In genomic region chr19:51722492-51722891, GRCh38 we compare ENCODE assay signal across 32 cellular contexts. TPM values are rescaled to one million over a fixed set of nuclear protein-coding genes. Genes with fewer than 3 reads are reported as not detected.
"Had no signal": no experiment of that assay in that cellular context is flagged by ENCODE, and none has a peak within 500 bp of the region (broad histone marks: within the 10 kb centered on the region; RNA-seq: fewer than 3 reads in every experiment).

No MANE protein-coding gene starts in this region.

- DNase-seq: hypothalamus; immature natural killer cell; kidney; left colon; left lung; lower lobe of right lung; mammary epithelial cell; mesendoderm; naive B cell; natural killer cell; nephron progenitor cell; occipital lobe; right lobe of liver; stimulated activated CD4-positive, alpha-beta T cell treated with anti-CD3 and anti-CD28 coated beads, Interleukin-1b, Interleukin-23, amount 100 ng/mL, for 48 hours; stimulated activated CD4-positive, alpha-beta T cell treated with anti-CD3 and anti-CD28 coated beads, Interleukin-2, amount 100 ng/mL, for 48 hours; stimulated activated CD4-positive, alpha-beta T cell treated with anti-CD3 and anti-CD28 coated beads, Interleukin-4, amount 100 ng/mL, for 4 hours; stimulated activated CD8-positive, alpha-beta memory T cell treated with anti-CD3 and anti-CD28 coated beads, Interleukin-4, amount 100 ng/mL, for 48 hours; stimulated activated naive CD4-positive, alpha-beta T cell treated with Interleukin-2 at 50 U/mL for 16 hours; stimulated activated naive CD8-positive, alpha-beta T cell treated with anti-CD3 and anti-CD28 coated beads, Interleukin-15, amount 100 ng/mL, for 72 hours; substantia nigra had no signal

- H3K27ac ChIP-seq: left lung, lower lobe of right lung, neural progenitor cell, neutrophil, ovary, right atrium auricular region, right lobe of liver, tibial nerve had no signal

- H3K9me3 ChIP-seq: left lung, lower lobe of right lung, neutrophil, ovary, right atrium auricular region, right lobe of liver, tibial nerve had no signal

- H2AFZ ChIP-seq: neural progenitor cell had no signal

- H3K4me2 ChIP-seq: neural progenitor cell, smooth muscle cell had no signal

- H3K4me1 ChIP-seq: neural progenitor cell, right lobe of liver had no signal

- H3K36me3 ChIP-seq: left lung, lower lobe of right lung, neural progenitor cell, neutrophil, ovary, right atrium auricular region, right lobe of liver, tibial nerve had no signal

- H3K9ac ChIP-seq: neural progenitor cell had no signal

- ATAC-seq: left colon; left lung; lower lobe of right lung; natural killer cell; right lobe of liver; stimulated activated memory B cell treated with anti-CD40 and anti-IgM and Interleukin-4, amounts not matched to agents 10 μg/mL and 1 μg/mL and 100 μg/mL, for 72 hours; stimulated activated naive CD8-positive, alpha-beta T cell treated with anti-CD3 and anti-CD28 coated beads, Interleukin-15, amount 100 ng/mL, for 72 hours had no signal

- H3K27me3 ChIP-seq: ovary, right lobe of liver had no signal

- H3K4me3 ChIP-seq: left lung, lower lobe of right lung, neural progenitor cell, ovary, right lobe of liver, smooth muscle cell, tibial nerve had no signal

RNA-seq across cellular contexts. Expression of gene HAS1, which starts 1.3 kb away (rescaled TPM):
- total RNA-seq: kidney, lower lobe of right lung, natural killer cell, progenitor cell of endocrine pancreas, pulmonary artery endothelial cell, renal cortical epithelial cell, right lobe of liver had no signal

RNA-seq across cellular contexts. Expression of gene FPR1, which starts 29.2 kb away (rescaled TPM):
- total RNA-seq: mesothelial cell of epicardium, progenitor cell of endocrine pancreas, pulmonary artery endothelial cell, smooth muscle cell had no signal

RNA-seq across cellular contexts. Expression of gene FPR2, which starts 38.5 kb away (rescaled TPM):
- total RNA-seq: mammary epithelial cell, mesothelial cell of epicardium, progenitor cell of endocrine pancreas, pulmonary artery endothelial cell, smooth muscle cell, temporal lobe had no signal
